9 cellular contexts compared by ENCODE assay signal in the genomic region with DNA sequence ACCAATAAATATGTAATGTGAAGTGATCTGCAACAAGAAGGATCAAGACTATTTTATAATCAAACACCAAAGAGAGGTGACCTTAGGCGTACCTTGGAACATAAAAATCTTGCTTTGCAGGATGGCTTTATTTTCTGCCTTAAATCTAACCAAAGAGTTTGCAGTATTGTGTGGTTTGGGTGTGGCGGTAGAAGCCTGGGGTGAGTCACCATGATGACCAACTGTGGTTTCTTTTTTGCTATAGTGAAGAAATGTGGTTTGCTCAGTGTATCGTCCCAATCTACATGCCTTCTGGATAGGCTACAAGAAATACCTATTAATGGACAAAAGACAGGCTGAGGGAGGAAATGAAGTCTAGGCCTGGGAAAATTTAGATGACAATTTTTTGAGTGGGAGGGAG. TPM values are rescaled to one million over a fixed set of nuclear protein-coding genes. Genes with fewer than 3 reads are reported as not detected.
DNase-seq lines count a peak whose midpoint lies in the region; ATAC-seq lines count a peak whose summit lies in the region.
"Had no signal": no experiment of that assay in that cellular context is flagged by ENCODE, and none has a peak within 500 bp of the region (broad histone marks: within the 10 kb centered on the region; RNA-seq: fewer than 3 reads in every experiment).

No MANE protein-coding gene starts in this region.

- peak overlapping the region; percentile 10 to 70 (median 63) for H3K4me3 Mint-ChIP-seq in CD8-positive, alpha-beta memory T cell

- H3K27me3 ChIP-seq in CD8-positive, alpha-beta memory T cell (ENCODE audit: insufficient read depth, low read length, poor library complexity, severe bottlenecking): no peaks in the 10 kb centered on the region

- H3K36me3 ChIP-seq in CD8-positive, alpha-beta memory T cell (ENCODE audit: insufficient read depth, low read length): no peaks in the 10 kb centered on the region

- no peak overlapping the region for H3K27ac ChIP-seq in CD8-positive, alpha-beta memory T cell (ENCODE audit: low read depth, low read length)

- H3K4me3 ChIP-seq in CD8-positive, alpha-beta memory T cell (ENCODE audit: low read length): no peak overlapping the region

- peaks cover 20% of the 10 kb centered on the region for H3K4me1 ChIP-seq in CD8-positive, alpha-beta memory T cell (ENCODE audit: insufficient read depth, low read length)

- no peaks in the 10 kb centered on the region for H3K9me3 Mint-ChIP-seq in CD8-positive, alpha-beta memory T cell
- H3K9me3 Mint-ChIP-seq: naive thymus-derived CD8-positive, alpha-beta T cell had no signal

- peak in 4 of 5 donors; percentile 18 to 69 (median 40) for DNase-seq in CD8-positive, alpha-beta memory T cell
- DNase-seq in T-helper 22 cell (ENCODE audit: low read depth) (peak; percentile 5), dermis blood vessel endothelial cell (peak; percentile 59), NCI-H2196 treated with DMSO at 0.1 percent for 48 hours (lab: John Stamatoyannopoulos, UW; ENCODE audit: unreplicated experiment) (no peak), pons (ENCODE audit: low spot score) (no peak)
- peak; percentile 34 to 35 for DNase-seq in stimulated activated CD8-positive, alpha-beta memory T cell treated with anti-CD3 and anti-CD28 coated beads, Interleukin-15, amount 100 ng/mL, for 4 hours (ENCODE audit: low read depth in 2 of 2)

- H3K27ac Mint-ChIP-seq in CD8-positive, alpha-beta memory T cell: peak overlapping the region; percentile 2 to 90 (median 60)

- POLR2A ChIA-PET in CD8-positive, alpha-beta memory T cell (lab: Charles Lee): interaction anchor here (0.6 kb wide), 1 partner anchor 838 kb away, joined by 3 read pairs; no protein-coding TSS in a partner anchor

- H3K9me3 ChIP-seq in CD8-positive, alpha-beta memory T cell (ENCODE audit: low read length): no peaks in the 10 kb centered on the region

- peak; percentile 68 for ATAC-seq in GM19463 (IDR thresholded peaks at IDR 0.05; ENCODE audit: unreplicated experiment)
- peak; percentile 78 for ATAC-seq in HG03442 (IDR thresholded peaks at IDR 0.05; ENCODE audit: unreplicated experiment)
- ATAC-seq: naive thymus-derived CD8-positive, alpha-beta T cell had no signal

- peaks cover 0 to 13% of the 10 kb centered on the region in 2 donors for H3K27me3 Mint-ChIP-seq in CD8-positive, alpha-beta memory T cell

- CTCF ChIA-PET in CD8-positive, alpha-beta memory T cell (lab: Charles Lee): no interaction called here

- H3K4me1 Mint-ChIP-seq in CD8-positive, alpha-beta memory T cell: peaks cover 49 to 64% (median 54%) of the 10 kb centered on the region in 3 donors

- peaks cover 0 to 8% (median 2%) of the 10 kb centered on the region in 3 donors for H3K36me3 Mint-ChIP-seq in CD8-positive, alpha-beta memory T cell
- H3K36me3 Mint-ChIP-seq: naive thymus-derived CD8-positive, alpha-beta T cell had no signal

RNA-seq across cellular contexts. Expression of a gene that starts 5.1 kb away (rescaled TPM):
- total RNA-seq in CD8-positive, alpha-beta memory T cell: 100 to 1,000 TPM; 127 to 134 TPM
- 94.6 TPM for polyA plus RNA-seq in CD8-positive, alpha-beta memory T cell
- total RNA-seq in dermis blood vessel endothelial cell: 123 and 204 TPM in 2 replicates

Comparison
In these comparisons a context has a peak if more than half of its experiments do, and no peak if none do; other contexts are left out.
1. DNase-seq: peak in CD8-positive, alpha-beta memory T cell (4 of 5), T-helper 22 cell (single experiment), dermis blood vessel endothelial cell (single experiment) and stimulated activated CD8-positive, alpha-beta memory T cell treated with anti-CD3 and anti-CD28 coated beads, Interleukin-15, amount 100 ng/mL, for 4 hours (2 of 2); none in NCI-H2196 treated with DMSO at 0.1 percent for 48 hours (single experiment) and pons (single experiment).